In genomic region chr9:133641861-133642595, GRCh38 we compare ENCODE assay signal across 24 cellular contexts. TPM values are rescaled to one million over a fixed set of nuclear protein-coding genes. Genes with fewer than 3 reads are reported as not detected.
DNase-seq lines count a peak whose midpoint lies in the region; ATAC-seq and TF ChIP-seq lines count a peak whose summit lies in the region.
"Had no signal": no experiment of that assay in that cellular context is flagged by ENCODE, and none has a peak within 500 bp of the region (broad histone marks: within the 10 kb centered on the region; RNA-seq: fewer than 3 reads in every experiment).

No MANE protein-coding gene starts in this region.

- H3K27ac ChIP-seq in right cardiac atrium (ENCODE audit: low read length) = no peak overlapping the region
- H3K27ac ChIP-seq in neuronal stem cell (replicated peaks; ENCODE audit: low read length) = no peak overlapping the region
- H3K27ac ChIP-seq in brain microvascular endothelial cell = no peak overlapping the region

- in situ Hi-C loops in brain microvascular endothelial cell (cut with HindIII; ENCODE audit: low pct_ligation_motif_present, low sequenced_read_pairs) = no loop called here

- H2BK15ac ChIP-seq in neuronal stem cell (ENCODE audit: low read length) = no peak overlapping the region

- ATAC-seq in left cardiac atrium (no peak), right cardiac atrium (no peak)
- ATAC-seq: GM23338, HCT116 had no signal

- no peak for TF ChIP-seq EP300 in Ishikawa (IDR thresholded peaks at IDR 0.05; ENCODE audit: borderline replicate concordance)

- H3K27me3 ChIP-seq in right cardiac atrium (ENCODE audit: control insufficient read depth, insufficient read depth) (no peaks in the 10 kb centered on the region), neuronal stem cell (ENCODE audit: control insufficient read depth in 3 of 3, insufficient read depth in 3 of 3, low read depth in 1 of 3, low read length in 3 of 3) (peaks cover 0 to 35% (median 0%) of the 10 kb centered on the region in 3 experiments), brain microvascular endothelial cell (replicated peaks) (peaks cover 7% of the 10 kb centered on the region)

- H3K27ac Mint-ChIP-seq in chondrocyte (ENCODE audit: unreplicated experiment) = no peak overlapping the region
- H3K27ac Mint-ChIP-seq: CD4-positive, alpha-beta memory T cell; GM23338; H9; HFFc6 had no signal

- DNase-seq in left cardiac atrium (peak; percentile 14), right cardiac atrium (no peak), chondrocyte (ENCODE audit: low spot score) (peak; percentile 75), neuronal stem cell (ENCODE audit: low spot score) (no peak), NCI-H187 treated with DMSO at 0.1 percent for 48 hours (lab: John Stamatoyannopoulos, UW) (no peak), brain microvascular endothelial cell (no peak)
- DNase-seq in activated T-cell treated with anti-CD3 and anti-CD28 coated beads, Interleukin-2, amount 50 U/mL, for 48 hours = no peak
- DNase-seq: Calu3; CD4-positive, alpha-beta memory T cell; COR-L47; DMS53; DMS79 treated with DMSO at 0.1 percent for 48 hours; GF-D8; H9; HFFc6 had no signal

- H2BK12ac ChIP-seq in neuronal stem cell (ENCODE audit: low read length) = no peak overlapping the region

- H3K9me3 Mint-ChIP-seq in chondrocyte (ENCODE audit: low read depth) = no peaks in the 10 kb centered on the region
- H3K9me3 Mint-ChIP-seq: CD4-positive, alpha-beta memory T cell; GM23338; H9; HFFc6 had no signal

- H3K4ac ChIP-seq in neuronal stem cell (ENCODE audit: low read length) = no peak overlapping the region

- no peak overlapping the region for H2BK5ac ChIP-seq in neuronal stem cell (ENCODE audit: low read length)

- no peak overlapping the region for H3K23ac ChIP-seq in neuronal stem cell (ENCODE audit: low read depth, low read length, poor library complexity)

- H3K36me3 ChIP-seq in neuronal stem cell (replicated peaks in 1 of 2; ENCODE audit: control insufficient read depth in 2 of 2, insufficient read depth in 2 of 2, low read length in 2 of 2) (no peaks in the 10 kb centered on the region), brain microvascular endothelial cell (replicated peaks) (no peaks in the 10 kb centered on the region)

- no peak overlapping the region for H3K4me2 ChIP-seq in neuronal stem cell (ENCODE audit: insufficient read depth, low read length, poor library complexity, severe bottlenecking)
- H3K4me2 ChIP-seq: GM23338 had no signal

- H3K18ac ChIP-seq in neuronal stem cell (ENCODE audit: low read length) = peak overlapping the region; percentile 20

- H3K4me1 ChIP-seq in right cardiac atrium (ENCODE audit: control insufficient read depth, insufficient read depth, low read length) = no peaks in the 10 kb centered on the region
- H3K4me1 ChIP-seq in neuronal stem cell (ENCODE audit: control insufficient read depth in 2 of 2, insufficient read depth in 1 of 2, low read depth in 1 of 2, low read length in 2 of 2) = peaks cover 9 to 12% of the 10 kb centered on the region in 2 donors

- no peaks in the 10 kb centered on the region for H3K36me3 Mint-ChIP-seq in chondrocyte (ENCODE audit: low read depth)
- H3K36me3 Mint-ChIP-seq: CD4-positive, alpha-beta memory T cell had no signal

- H4K8ac ChIP-seq in neuronal stem cell (ENCODE audit: low read depth, low read length) = no peak overlapping the region

- no peak overlapping the region for H2AFZ ChIP-seq in neuronal stem cell (ENCODE audit: low read length)
- H2AFZ ChIP-seq: GM23338 had no signal

- no peak overlapping the region for H2BK120ac ChIP-seq in neuronal stem cell (ENCODE audit: low read depth, low read length)

- H3K14ac ChIP-seq in neuronal stem cell (ENCODE audit: low read length) = no peak overlapping the region

- intact Hi-C loops in left cardiac atrium (cut with DNase I) (no loop called here), right cardiac atrium (cut with DNase I) (no loop called here)

- no peak overlapping the region for H3K4me3 Mint-ChIP-seq in chondrocyte (ENCODE audit: unreplicated experiment)
- H3K4me3 Mint-ChIP-seq: CD4-positive, alpha-beta memory T cell; GM23338; H9; HFFc6 had no signal

- H3K9me3 ChIP-seq in right cardiac atrium (ENCODE audit: control insufficient read depth, low read length) = no peaks in the 10 kb centered on the region
- no peaks in the 10 kb centered on the region for H3K9me3 ChIP-seq in neuronal stem cell (replicated peaks in 1 of 2; ENCODE audit: control insufficient read depth in 2 of 2, insufficient read depth in 1 of 2, low read depth in 1 of 2, low read length in 2 of 2)

- H3K9ac ChIP-seq in neuronal stem cell (ENCODE audit: low read depth, low read length, poor library complexity) = no peak overlapping the region

- TF ChIP-seq CTCF in chondrocyte (IDR thresholded peaks at IDR 0.05) (no peak), brain microvascular endothelial cell (IDR thresholded peaks at IDR 0.05; ENCODE audit: low read depth, low read length, missing control alignments) (no peak)

- TF ChIP-seq RAD21 in Ishikawa (IDR thresholded peaks at IDR 0.05; ENCODE audit: low read depth) = no peak

- H3K27me3 Mint-ChIP-seq in chondrocyte (ENCODE audit: low read depth) = peaks cover 50% of the 10 kb centered on the region

- no peak overlapping the region for H4K91ac ChIP-seq in neuronal stem cell (ENCODE audit: low read depth, low read length, poor library complexity)

- no peaks in the 10 kb centered on the region for H3K79me1 ChIP-seq in neuronal stem cell (ENCODE audit: low read depth, low read length)

- no peaks in the 10 kb centered on the region for H3K4me1 Mint-ChIP-seq in chondrocyte (ENCODE audit: low read depth)

- no peak overlapping the region for H3K4me3 ChIP-seq in right cardiac atrium (ENCODE audit: low read length)
- no peak overlapping the region for H3K4me3 ChIP-seq in neuronal stem cell (ENCODE audit: low read length in 2 of 2)
- H3K4me3 ChIP-seq in brain microvascular endothelial cell (ENCODE audit: low read depth, low read length) = no peak overlapping the region
- H3K4me3 ChIP-seq: GM23338 had no signal

- H2AK5ac ChIP-seq in neuronal stem cell (ENCODE audit: low read depth, low read length) = no peak overlapping the region

- WGBS in right cardiac atrium = 92% methylated on average over 25 of the region's 25 CpGs
- 100% methylated on average over 1 of the region's 25 CpGs; no CpG with 5 or more reads in 1 of the 2 donors for WGBS in neuronal stem cell (ENCODE audit: extremely low coverage in 2 of 2, insufficient read length in 2 of 2, insufficient replicate concordance in 1 of 2), 2 donors

TF ChIP-seq in Ishikawa, 13 proteins besides CTCF, POLR2A, EP300 and RAD21:
- no peak for TF ChIP-seq CEBPB (IDR thresholded peaks at IDR 0.05)
- peak; percentile 41; the same call in 1 of the 2 replicates for TF ChIP-seq REST (IDR thresholded peaks at IDR 0.05; ENCODE audit: low read depth)

RNA-seq across cellular contexts. Expression of gene DBH, which starts 5.9 kb away (rescaled TPM):
- total RNA-seq in left cardiac atrium (not detected), right cardiac atrium (under 1 TPM in 2 of 4 donors, not detected in 2; 0.09 to 0.14 TPM), chondrocyte (not detected in 3 replicates)
- 0.05 TPM for polyA plus RNA-seq in right cardiac atrium
- not detected for polyA plus RNA-seq in neuronal stem cell (2013, experiment 1 of 2)
- polyA plus RNA-seq in neuronal stem cell (2013, experiment 2 of 2) = not detected
- total RNA-seq: A172, A673, Calu3, Daoy, G401, H4, H9, HFFc6 had no signal
- polyA plus RNA-seq: BJ had no signal

RNA-seq across cellular contexts. Expression of gene FAM163B, which starts 32.8 kb away (rescaled TPM):
- total RNA-seq in left cardiac atrium = under 1 TPM in 1 of 2 donors, not detected in 1; 0.37 TPM
- 1 to 10 TPM; 1.2 to 5.4 (median 1.4) TPM for total RNA-seq in right cardiac atrium
- 2.0 TPM for polyA plus RNA-seq in right cardiac atrium
- total RNA-seq in chondrocyte = not detected in 3 replicates
- polyA plus RNA-seq in neuronal stem cell (2013, experiment 1 of 2) = 0.18 TPM
- 0.12 TPM for polyA plus RNA-seq in neuronal stem cell (2013, experiment 2 of 2)
- total RNA-seq: A172; A673; Calu3; CD4-positive, alpha-beta memory T cell; Daoy; G401; H4; HFFc6 had no signal
- polyA plus RNA-seq: BJ; CD4-positive, alpha-beta memory T cell had no signal

Comparison
In these comparisons a context has a peak if more than half of its experiments do, and no peak if none do; other contexts are left out.
1. DNase-seq: peak in left cardiac atrium (single experiment) and chondrocyte (single experiment); none in right cardiac atrium (0 of 3), neuronal stem cell (single experiment), NCI-H187 treated with DMSO at 0.1 percent for 48 hours (single experiment), brain microvascular endothelial cell (single experiment) and activated T-cell treated with anti-CD3 and anti-CD28 coated beads, Interleukin-2, amount 50 U/mL, for 48 hours (0 of 2).